8 cellular contexts compared by ENCODE assay signal in genomic region chr6:33622456-33623431, GRCh38. TPM values are rescaled to one million over a fixed set of nuclear protein-coding genes. Genes with fewer than 3 reads are reported as not detected.
A peak's percentile ranks its signal among the peaks of the same experiment; 100 is the strongest.
DNase-seq lines count a peak whose midpoint lies in the region; ATAC-seq and TF ChIP-seq lines count a peak whose summit lies in the region.

No MANE protein-coding gene starts in this region.

- CTCF ChIA-PET in activated CD4-positive, alpha-beta memory T cell treated with anti-CD3 and anti-CD28 coated beads, Interleukin-2, amount 10 ng/mL, durations not matched to agents 7 days and 5 days (lab: Charles Lee), result interaction anchor here (0.9 to 3.3 kb wide), 5 partner anchors 15 to 232 kb away, joined by 3 to 20 read pairs (median 5); no protein-coding TSS in a partner anchor

- no peaks in the 10 kb centered on the region for H3K36me3 ChIP-seq in suprapubic skin

- H3K27ac Mint-ChIP-seq in T-helper 1 cell treated with Interleukin-12 subunit alpha and Interleukin-12 subunit beta and Interleukin-4 antibody, amounts not matched to agents 30 μg/mL and 1 μg/mL, for 36 hours, result peak overlapping the region; percentile 81
- H3K27ac Mint-ChIP-seq in activated CD4-positive, alpha-beta memory T cell treated with anti-CD3 and anti-CD28 coated beads, Interleukin-2, amount 10 ng/mL, durations not matched to agents 7 days and 5 days, result peak overlapping the region; percentile 80

- 30% methylated on average over 8 of the region's 12 CpGs for WGBS in suprapubic skin

- no peaks in the 10 kb centered on the region for H3K9me3 ChIP-seq in suprapubic skin

- peaks cover 59% of the 10 kb centered on the region for H3K4me1 ChIP-seq in suprapubic skin

- no peak for TF ChIP-seq CTCF in suprapubic skin (IDR thresholded peaks at IDR 0.05)
- TF ChIP-seq CTCF in dorsolateral prefrontal cortex (IDR thresholded peaks at IDR 0.05 in 54 of 56, conservative IDR thresholded peaks at IDR 0.05 in 2 of 56; ENCODE audit: low read depth in 1 of 56, partially characterized antibody in 56 of 56), result no peak

- no peaks in the 10 kb centered on the region for H3K9me3 Mint-ChIP-seq in T-helper 1 cell treated with Interleukin-12 subunit alpha and Interleukin-12 subunit beta and Interleukin-4 antibody, amounts not matched to agents 30 μg/mL and 1 μg/mL, for 36 hours
- no peaks in the 10 kb centered on the region for H3K9me3 Mint-ChIP-seq in activated CD4-positive, alpha-beta memory T cell treated with anti-CD3 and anti-CD28 coated beads, Interleukin-2, amount 10 ng/mL, durations not matched to agents 7 days and 5 days

- peaks cover 47% of the 10 kb centered on the region for H3K4me1 Mint-ChIP-seq in T-helper 1 cell treated with Interleukin-12 subunit alpha and Interleukin-12 subunit beta and Interleukin-4 antibody, amounts not matched to agents 30 μg/mL and 1 μg/mL, for 36 hours (ENCODE audit: low read depth)
- peaks cover 64% of the 10 kb centered on the region for H3K4me1 Mint-ChIP-seq in activated CD4-positive, alpha-beta memory T cell treated with anti-CD3 and anti-CD28 coated beads, Interleukin-2, amount 10 ng/mL, durations not matched to agents 7 days and 5 days

- peak overlapping the region; percentile 92 for H3K4me3 Mint-ChIP-seq in T-helper 1 cell treated with Interleukin-12 subunit alpha and Interleukin-12 subunit beta and Interleukin-4 antibody, amounts not matched to agents 30 μg/mL and 1 μg/mL, for 36 hours
- H3K4me3 Mint-ChIP-seq in activated CD4-positive, alpha-beta memory T cell treated with anti-CD3 and anti-CD28 coated beads, Interleukin-2, amount 10 ng/mL, durations not matched to agents 7 days and 5 days, result peak overlapping the region; percentile 91

- peak overlapping the region; percentile 79 for H3K4me3 ChIP-seq in suprapubic skin
- peak overlapping the region in 17 of 59 donors; percentile 46 to 72 (median 64) for H3K4me3 ChIP-seq in dorsolateral prefrontal cortex

- intact Hi-C loops in dorsolateral prefrontal cortex (cut with DNase I), result no loop called here

- TF ChIP-seq POLR2A in suprapubic skin (IDR thresholded peaks at IDR 0.05), result no peak

- H3K27me3 Mint-ChIP-seq in T-helper 1 cell treated with Interleukin-12 subunit alpha and Interleukin-12 subunit beta and Interleukin-4 antibody, amounts not matched to agents 30 μg/mL and 1 μg/mL, for 36 hours (ENCODE audit: low read depth), result no peaks in the 10 kb centered on the region
- H3K27me3 Mint-ChIP-seq in activated CD4-positive, alpha-beta memory T cell treated with anti-CD3 and anti-CD28 coated beads, Interleukin-2, amount 10 ng/mL, durations not matched to agents 7 days and 5 days, result no peaks in the 10 kb centered on the region

- H3K36me3 Mint-ChIP-seq in T-helper 1 cell treated with Interleukin-12 subunit alpha and Interleukin-12 subunit beta and Interleukin-4 antibody, amounts not matched to agents 30 μg/mL and 1 μg/mL, for 36 hours (ENCODE audit: low read depth), result peaks cover 14% of the 10 kb centered on the region
- peaks cover 20% of the 10 kb centered on the region for H3K36me3 Mint-ChIP-seq in activated CD4-positive, alpha-beta memory T cell treated with anti-CD3 and anti-CD28 coated beads, Interleukin-2, amount 10 ng/mL, durations not matched to agents 7 days and 5 days (ENCODE audit: low read depth)

- no peak for ATAC-seq in GM19467 (IDR thresholded peaks at IDR 0.05; ENCODE audit: unreplicated experiment)

- TF ChIP-seq EP300 in suprapubic skin (IDR thresholded peaks at IDR 0.05), result no peak

- no peaks in the 10 kb centered on the region for H3K27me3 ChIP-seq in suprapubic skin
- H3K27me3 ChIP-seq in dorsolateral prefrontal cortex, result peaks cover 0 to 28% (median 13%) of the 10 kb centered on the region in 45 donors

- DNase-seq in T-helper 1 cell (no peak), hepatic stellate cell (ENCODE audit: low spot score) (peak; percentile 51), suprapubic skin (ENCODE audit: low spot score in 2 of 2) (peak in 1 of 2 donors; percentile 69), GDM1 (lab: John Stamatoyannopoulos, UW) (no peak), dorsolateral prefrontal cortex (no peak)
- DNase-seq in activated CD4-positive, alpha-beta memory T cell treated with anti-CD3 and anti-CD28 coated beads, Interleukin-2, amount 10 ng/mL, durations not matched to agents 7 days and 5 days, result no peak

- POLR2A ChIA-PET in activated CD4-positive, alpha-beta memory T cell treated with anti-CD3 and anti-CD28 coated beads, Interleukin-2, amount 10 ng/mL, durations not matched to agents 7 days and 5 days (lab: Charles Lee), result interaction anchor here (0.9 to 3.9 kb wide), 20 partner anchors 9 to 651 kb away, joined by 3 to 29 read pairs (median 8); partner anchors contain the start of genes BAK1, HMGA1, KIFC1 and UQCC2

- H3K27ac ChIP-seq in suprapubic skin (peak overlapping the region; percentile 96), dorsolateral prefrontal cortex (peak overlapping the region in 2 of 59 donors; percentile 6 to 61)

RNA-seq across cellular contexts. Expression of gene ITPR3, which starts 1.6 kb away (rescaled TPM):
- total RNA-seq in activated CD4-positive, alpha-beta memory T cell treated with anti-CD3 and anti-CD28 coated beads, Interleukin-2, amount 10 ng/mL, durations not matched to agents 7 days and 5 days, result 10 to 100 TPM; 54.2 to 55.1 TPM
- total RNA-seq in suprapubic skin (100 to 1,000 TPM; 174 to 206 (median 199) TPM), dorsolateral prefrontal cortex (10 to 100 TPM in 1 of 120 experiments, 1 to 10 TPM in 119; 1.3 to 10.9 (median 3.8) TPM)

RNA-seq across cellular contexts. Expression of gene BAK1, which starts 42.7 kb away (rescaled TPM):
- total RNA-seq in activated CD4-positive, alpha-beta memory T cell treated with anti-CD3 and anti-CD28 coated beads, Interleukin-2, amount 10 ng/mL, durations not matched to agents 7 days and 5 days, result 100 to 1,000 TPM in 1 of 2 experiments, 10 to 100 TPM in 1; 97.9 to 100 TPM
- total RNA-seq in suprapubic skin (10 to 100 TPM; 12.6 to 15.0 (median 14.3) TPM), dorsolateral prefrontal cortex (10 to 100 TPM in 82 of 120 experiments, 1 to 10 TPM in 38; 6.4 to 17.0 (median 10.8) TPM)

Comparison
In these comparisons a context has a peak if more than half of its experiments do, and no peak if none do; other contexts are left out.
1. RNA of gene ITPR3, which starts 1.6 kb away (total RNA-seq): 174 to 206 TPM in suprapubic skin and 54.2 to 55.1 TPM in activated CD4-positive, alpha-beta memory T cell treated with anti-CD3 and anti-CD28 coated beads, Interleukin-2, amount 10 ng/mL, durations not matched to agents 7 days and 5 days; 1.3 to 10.9 TPM in dorsolateral prefrontal cortex; every median in the first group is over 4 times any median in the second.
2. RNA of gene BAK1, which starts 42.7 kb away (total RNA-seq): 97.9 to 100 TPM in activated CD4-positive, alpha-beta memory T cell treated with anti-CD3 and anti-CD28 coated beads, Interleukin-2, amount 10 ng/mL, durations not matched to agents 7 days and 5 days; 12.6 to 15.0 TPM in suprapubic skin and 6.4 to 17.0 TPM in dorsolateral prefrontal cortex; every median in the first group is over 4 times any median in the second.